ENCODE assay signal across 11 cellular contexts in the genomic region with DNA sequence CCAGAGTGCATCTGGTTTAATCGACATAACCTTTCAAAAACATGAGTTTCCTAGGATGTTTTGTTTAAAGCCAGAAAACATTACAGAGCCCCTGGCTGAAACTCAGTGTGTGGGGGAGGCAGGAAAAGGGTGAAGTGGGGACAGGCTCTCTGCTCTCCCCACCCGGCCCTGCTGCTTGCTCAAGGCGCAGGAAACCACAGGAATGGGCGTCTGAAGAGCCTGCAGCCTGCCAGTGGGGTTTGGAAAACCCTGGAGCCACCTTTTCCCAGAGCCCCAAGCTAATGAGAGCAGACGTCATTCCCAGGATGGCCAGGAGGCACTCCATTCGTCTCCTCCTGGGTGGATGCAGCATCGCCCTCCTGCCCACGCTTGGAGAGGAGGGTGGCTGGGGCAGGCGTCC.
A peak's percentile ranks its signal among the peaks of the same experiment; 100 is the strongest.
DNase-seq lines count a peak whose midpoint lies in the region; ATAC-seq, FAIRE-seq and TF ChIP-seq lines count a peak whose summit lies in the region.
"Had no signal": no experiment of that assay in that cellular context is flagged by ENCODE, and none has a peak within 500 bp of the region (broad histone marks: within the 10 kb centered on the region; RNA-seq: fewer than 3 reads in every experiment).

No MANE protein-coding gene starts in this region.

- dilution Hi-C loops in mammary epithelial cell (cut with HindIII; ENCODE audit: low sequenced_read_pairs) = loop anchor here (5.0 to 10.0 kb wide), 2 partner anchors 78 to 174 kb away; no protein-coding TSS in a partner anchor

- H3K4me2 ChIP-seq in mammary epithelial cell (ENCODE audit: insufficient read depth, low read depth, low read length) = peak overlapping the region; percentile 34

- no peaks in the 10 kb centered on the region for H3K27me3 ChIP-seq in mammary epithelial cell (ENCODE audit: insufficient read depth, low read length)
- H3K27me3 ChIP-seq in esophagus muscularis mucosa = no peaks in the 10 kb centered on the region

- no peaks in the 10 kb centered on the region for H4K20me1 ChIP-seq in mammary epithelial cell (ENCODE audit: insufficient read depth, low read length)

- H3K4me1 ChIP-seq in mammary epithelial cell (ENCODE audit: insufficient read depth, low read length) (peaks cover 35% of the 10 kb centered on the region), kidney (ENCODE audit: control insufficient read depth in 1 of 2, insufficient read depth in 1 of 2, low read depth in 1 of 2, low read length in 2 of 2) (no peaks in the 10 kb centered on the region), esophagus muscularis mucosa (peaks cover 0 to 10% (median 4%) of the 10 kb centered on the region in 4 donors)

- H3K9me3 ChIP-seq in mammary epithelial cell (replicated peaks; ENCODE audit: insufficient read depth, low read length) (no peaks in the 10 kb centered on the region), kidney (ENCODE audit: control insufficient read depth in 1 of 2, low read length in 2 of 2) (no peaks in the 10 kb centered on the region), esophagus muscularis mucosa (no peaks in the 10 kb centered on the region)

- H3K27ac ChIP-seq in mammary epithelial cell (ENCODE audit: insufficient read depth, low read depth, low read length) (peak overlapping the region; percentile 20), kidney (ENCODE audit: low read depth in 2 of 2, low read length in 2 of 2) (no peak overlapping the region), esophagus muscularis mucosa (replicated peaks in 1 of 4) (peak overlapping the region in 1 of 4 donors; percentile 46)

- BruUV-seq in mammary epithelial cell (replicated peaks; lab: Mats Ljungman, UMichigan) = no TSS peak

- WGBS in mammary epithelial cell (ENCODE audit: low coverage, missing lambda C conversion rate) = 1% methylated on average over 9 of the region's 9 CpGs
- WGBS in esophagus muscularis mucosa = 55% methylated on average over 7 of the region's 9 CpGs

- TF ChIP-seq POLR2A in esophagus muscularis mucosa (IDR thresholded peaks at IDR 0.05; ENCODE audit: low read depth) = no peak

- peak overlapping the region; percentile 67 for H2AFZ ChIP-seq in mammary epithelial cell (ENCODE audit: low read depth, low read length)

- H3K36me3 ChIP-seq in mammary epithelial cell (ENCODE audit: insufficient read depth, low read length) = no peaks in the 10 kb centered on the region
- H3K36me3 ChIP-seq in kidney (ENCODE audit: control insufficient read depth in 1 of 2, insufficient read depth in 2 of 2, low read length in 2 of 2) = no peaks in the 10 kb centered on the region
- peaks cover 0 to under 1% (median 0%) of the 10 kb centered on the region in 4 donors for H3K36me3 ChIP-seq in esophagus muscularis mucosa

- H3K79me2 ChIP-seq in mammary epithelial cell (ENCODE audit: insufficient read depth, low read length) = no peaks in the 10 kb centered on the region

- CTCF ChIA-PET in mammary epithelial cell (lab: Charles Lee; ENCODE audit: low non-redundant PET) = no interaction called here

- TF ChIP-seq CTCF in mammary epithelial cell (conservative IDR thresholded peaks at IDR 0.05 in 1 of 2, IDR thresholded peaks at IDR 0.05 in 1 of 2; ENCODE audit: extremely low read depth in 1 of 2, insufficient read depth in 1 of 2, low read depth in 1 of 2, low read length in 2 of 2) (no peak), kidney (IDR thresholded peaks at IDR 0.05; ENCODE audit: borderline replicate concordance, extremely low read depth, insufficient read depth) (no peak), esophagus muscularis mucosa (IDR thresholded peaks at IDR 0.05) (no peak)

- intact Hi-C loops in mammary epithelial cell (cut with micrococcal nuclease) = no loop called here
- intact Hi-C loops in kidney (cut with DNase I) = no loop called here
- intact Hi-C loops in esophagus muscularis mucosa (cut with DNase I) = no loop called here

- H3K9ac ChIP-seq in mammary epithelial cell (ENCODE audit: insufficient read depth, low read length) = no peak overlapping the region
- no peak overlapping the region for H3K9ac ChIP-seq in kidney (ENCODE audit: low read length in 2 of 2)

- in situ Hi-C loops in mammary epithelial cell (cut with MboI; ENCODE audit: low sequenced_read_pairs in 2 of 2) = no loop called here

- no peak for TF ChIP-seq EP300 in esophagus muscularis mucosa (IDR thresholded peaks at IDR 0.05)

- H3K4me3 ChIP-seq in mammary epithelial cell (replicated peaks in 1 of 3; ENCODE audit: insufficient read depth in 1 of 3, low read depth in 2 of 3, low read length in 3 of 3) (no peak overlapping the region), kidney (ENCODE audit: low read length in 2 of 2) (no peak overlapping the region), esophagus muscularis mucosa (no peak overlapping the region)

- no peak for ATAC-seq in GM21786 (IDR thresholded peaks at IDR 0.05; ENCODE audit: unreplicated experiment)

- DNase-seq in AG08396 (ENCODE audit: low spot score) (peak; percentile 75), HK-2 (ENCODE audit: unreplicated experiment) (peak; percentile 7), mammary epithelial cell (peak; percentile 74), left kidney (ENCODE audit: low read depth, low spot score) (peak; percentile 25), Ammon's horn (ENCODE audit: low spot score) (no peak), kidney (no peak), esophagus muscularis mucosa (ENCODE audit: extremely low spot score) (no peak)
- DNase-seq: effector CD8-positive, alpha-beta T cell; NCI-H187 treated with DMSO at 0.1 percent for 48 hours; trophoblast cell had no signal

- FAIRE-seq in kidney (lab: Jason Lieb, UNC) = no peak

Comparison
In these comparisons a context has a peak if more than half of its experiments do, and no peak if none do; other contexts are left out.
1. DNase-seq: peak in AG08396 (single experiment), HK-2 (single experiment), mammary epithelial cell (single experiment) and left kidney (single experiment); none in Ammon's horn (single experiment), kidney (single experiment) and esophagus muscularis mucosa (single experiment).